1 cellular context compared by ENCODE assay signal in genomic region chr19:42229263-42229854, GRCh38.
TF ChIP-seq lines count a peak whose summit lies in the region.

No MANE protein-coding gene starts in this region.

TF ChIP-seq in K562, 482 proteins besides CTCF, POLR2A, EP300 and RAD21 (continued from another document):
- TF ChIP-seq HMGXB4 (CRISPR knock-in tag; IDR thresholded peaks at IDR 0.05) (no peak), YY1 (IDR thresholded peaks at IDR 0.05; ENCODE audit: borderline replicate concordance in 1 of 3, control insufficient read depth in 1 of 3, extremely low read depth in 1 of 3, insufficient read depth in 3 of 3, insufficient read length in 1 of 3, insufficient replicate concordance in 2 of 3, low read depth in 1 of 3, low read length in 2 of 3) (no peak), ZNF407 (IDR thresholded peaks at IDR 0.05; ENCODE audit: low read depth) (no peak), MCM3 (IDR thresholded peaks at IDR 0.05) (no peak), ZBTB1 (CRISPR knock-in tag; IDR thresholded peaks at IDR 0.05; ENCODE audit: borderline replicate concordance, low read depth) (no peak), ZNF785 (CRISPR knock-in tag; IDR thresholded peaks at IDR 0.05) (no peak), EP400 (IDR thresholded peaks at IDR 0.05) (peak; percentile 25; the same call in 1 of the 2 replicates)
